Comparison of ENCODE assay signal across 10 cellular contexts in genomic region chr2:85524567-85524923, GRCh38. TPM values are rescaled to one million over a fixed set of nuclear protein-coding genes. Genes with fewer than 3 reads are reported as not detected.
A peak's percentile ranks its signal among the peaks of the same experiment; 100 is the strongest.
DNase-seq lines count a peak whose midpoint lies in the region; ATAC-seq and TF ChIP-seq lines count a peak whose summit lies in the region.
"Had no signal": no experiment of that assay in that cellular context is flagged by ENCODE, and none has a peak within 500 bp of the region (broad histone marks: within the 10 kb centered on the region; RNA-seq: fewer than 3 reads in every experiment).

No MANE protein-coding gene starts in this region.

- no peaks in the 10 kb centered on the region for H3K27me3 Mint-ChIP-seq in dendritic cell treated with granulocyte-macrophage colony-stimulating factor and Interleukin-4, amounts not matched to agents 40 ng/mL and 50 ng/mL, for 4 days
- H3K27me3 Mint-ChIP-seq in nephron (ENCODE audit: low read depth), result peaks cover 3% of the 10 kb centered on the region

- H3K9me3 Mint-ChIP-seq in dendritic cell treated with granulocyte-macrophage colony-stimulating factor and Interleukin-4, amounts not matched to agents 40 ng/mL and 50 ng/mL, for 4 days, result no peaks in the 10 kb centered on the region
- peaks cover 3% of the 10 kb centered on the region for H3K9me3 Mint-ChIP-seq in nephron

- no peaks in the 10 kb centered on the region for H3K36me3 Mint-ChIP-seq in dendritic cell treated with granulocyte-macrophage colony-stimulating factor and Interleukin-4, amounts not matched to agents 40 ng/mL and 50 ng/mL, for 4 days (ENCODE audit: low read depth)
- no peaks in the 10 kb centered on the region for H3K36me3 Mint-ChIP-seq in nephron (ENCODE audit: low read depth)
- H3K36me3 Mint-ChIP-seq: activated CD8-positive, alpha-beta memory T cell treated with anti-CD3 and anti-CD28 coated beads, Interleukin-2, amount 10 ng/mL, durations not matched to agents 7 days and 5 days had no signal

- no peaks in the 10 kb centered on the region for H4K20me1 ChIP-seq in mammary epithelial cell (ENCODE audit: insufficient read depth, low read length)

- peak overlapping the region; percentile 87 for H3K27ac Mint-ChIP-seq in dendritic cell treated with granulocyte-macrophage colony-stimulating factor and Interleukin-4, amounts not matched to agents 40 ng/mL and 50 ng/mL, for 4 days
- H3K27ac Mint-ChIP-seq in nephron, result peak overlapping the region; percentile 76 to 79 (median 78)
- H3K27ac Mint-ChIP-seq: activated CD8-positive, alpha-beta memory T cell treated with anti-CD3 and anti-CD28 coated beads, Interleukin-2, amount 10 ng/mL, durations not matched to agents 7 days and 5 days had no signal

- H3K4me2 ChIP-seq in mammary epithelial cell (ENCODE audit: insufficient read depth, low read depth, low read length), result no peak overlapping the region

- ATAC-seq in HG03097 (IDR thresholded peaks at IDR 0.05; ENCODE audit: low FRiP score, unreplicated experiment), result no peak
- ATAC-seq: activated CD8-positive, alpha-beta memory T cell treated with anti-CD3 and anti-CD28 coated beads, Interleukin-2, amount 10 ng/mL, durations not matched to agents 7 days and 5 days had no signal

- H3K4me1 ChIP-seq in breast epithelium (peaks cover 0 to 7% of the 10 kb centered on the region in 2 donors), mammary epithelial cell (ENCODE audit: insufficient read depth, low read length) (no peaks in the 10 kb centered on the region)
- no peaks in the 10 kb centered on the region for H3K4me1 ChIP-seq in effector memory CD4-positive, alpha-beta T cell (ENCODE audit: control insufficient read depth, insufficient read depth, low read length, poor library complexity, severe bottlenecking)

- H3K27me3 ChIP-seq in breast epithelium, result no peaks in the 10 kb centered on the region
- H3K27me3 ChIP-seq in mammary epithelial cell (ENCODE audit: insufficient read depth, low read length), result no peaks in the 10 kb centered on the region
- H3K27me3 ChIP-seq in effector memory CD4-positive, alpha-beta T cell (replicated peaks; ENCODE audit: control insufficient read depth, insufficient read depth, low read length, poor library complexity, severe bottlenecking), result no peaks in the 10 kb centered on the region

- no peak overlapping the region for H3K9ac ChIP-seq in mammary epithelial cell (ENCODE audit: insufficient read depth, low read length)

- intact Hi-C loops in breast epithelium (cut with DNase I; ENCODE audit: low total_unique reads), result no loop called here
- intact Hi-C loops in mammary epithelial cell (cut with micrococcal nuclease), result no loop called here
- intact Hi-C loops in dendritic cell treated with granulocyte-macrophage colony-stimulating factor and Interleukin-4, amounts not matched to agents 40 ng/mL and 50 ng/mL, for 4 days (cut with micrococcal nuclease), result loop anchor here (5.0 kb wide), 1 partner anchor 77 kb away; no protein-coding TSS in a partner anchor

- H3K79me2 ChIP-seq in mammary epithelial cell (ENCODE audit: insufficient read depth, low read length), result no peaks in the 10 kb centered on the region

- TF ChIP-seq POLR2A in breast epithelium (IDR thresholded peaks at IDR 0.05), result no peak

- H3K36me3 ChIP-seq in breast epithelium, result no peaks in the 10 kb centered on the region
- no peaks in the 10 kb centered on the region for H3K36me3 ChIP-seq in mammary epithelial cell (ENCODE audit: insufficient read depth, low read length)
- H3K36me3 ChIP-seq in effector memory CD4-positive, alpha-beta T cell (ENCODE audit: control insufficient read depth, insufficient read depth, low read length), result no peaks in the 10 kb centered on the region

- dilution Hi-C loops in mammary epithelial cell (cut with HindIII; ENCODE audit: low sequenced_read_pairs), result loop anchor here (5.0 kb wide), 1 partner anchor 112 kb away; the partner anchor contains the start of gene CAPG

- H2AFZ ChIP-seq in mammary epithelial cell (ENCODE audit: low read depth, low read length), result no peak overlapping the region

- DNase-seq in breast epithelium (ENCODE audit: low spot score in 2 of 2), result peak in 1 of 2 donors; percentile 67
- DNase-seq in mammary epithelial cell, result no peak
- DNase-seq in effector memory CD4-positive, alpha-beta T cell, result no peak
- no peak for DNase-seq in COLO668 (lab: John Stamatoyannopoulos, UW; ENCODE audit: unreplicated experiment)
- DNase-seq in HPDE6-E6E7 (ENCODE audit: extremely low spot score), result no peak
- DNase-seq: activated CD8-positive, alpha-beta memory T cell treated with anti-CD3 and anti-CD28 coated beads, Interleukin-2, amount 10 ng/mL, durations not matched to agents 7 days and 5 days; stimulated activated CD8-positive, alpha-beta memory T cell treated with anti-CD3 and anti-CD28 coated beads, Interleukin-4, amount 100 ng/mL, for 48 hours had no signal

- BruUV-seq in mammary epithelial cell (replicated peaks; lab: Mats Ljungman, UMichigan), result no TSS peak

- no peak for TF ChIP-seq CTCF in breast epithelium (IDR thresholded peaks at IDR 0.05)
- no peak for TF ChIP-seq CTCF in mammary epithelial cell (conservative IDR thresholded peaks at IDR 0.05 in 1 of 2, IDR thresholded peaks at IDR 0.05 in 1 of 2; ENCODE audit: extremely low read depth in 1 of 2, insufficient read depth in 1 of 2, low read depth in 1 of 2, low read length in 2 of 2)
- TF ChIP-seq CTCF in nephron (IDR thresholded peaks at IDR 0.05; ENCODE audit: unreplicated experiment in 3 of 3), result no peak

- peak overlapping the region; percentile 16 to 25 for H3K27ac ChIP-seq in breast epithelium
- H3K27ac ChIP-seq in mammary epithelial cell (ENCODE audit: insufficient read depth, low read depth, low read length), result no peak overlapping the region
- H3K27ac ChIP-seq in effector memory CD4-positive, alpha-beta T cell (ENCODE audit: insufficient read depth, low read length, poor library complexity, severe bottlenecking), result no peak overlapping the region

- H3K9me3 ChIP-seq in breast epithelium (no peaks in the 10 kb centered on the region), mammary epithelial cell (replicated peaks; ENCODE audit: insufficient read depth, low read length) (no peaks in the 10 kb centered on the region)
- H3K9me3 ChIP-seq in effector memory CD4-positive, alpha-beta T cell (ENCODE audit: control insufficient read depth, low read length), result no peaks in the 10 kb centered on the region

- H3K4me3 ChIP-seq in breast epithelium (no peak overlapping the region), mammary epithelial cell (replicated peaks in 1 of 3; ENCODE audit: insufficient read depth in 1 of 3, low read depth in 2 of 3, low read length in 3 of 3) (no peak overlapping the region)
- no peak overlapping the region for H3K4me3 ChIP-seq in effector memory CD4-positive, alpha-beta T cell (ENCODE audit: insufficient read depth, low read depth, low read length, poor library complexity, severe bottlenecking)

- peaks cover 39% of the 10 kb centered on the region for H3K4me1 Mint-ChIP-seq in dendritic cell treated with granulocyte-macrophage colony-stimulating factor and Interleukin-4, amounts not matched to agents 40 ng/mL and 50 ng/mL, for 4 days (ENCODE audit: low read depth)
- H3K4me1 Mint-ChIP-seq in nephron, result peaks cover 40% of the 10 kb centered on the region
- H3K4me1 Mint-ChIP-seq: activated CD8-positive, alpha-beta memory T cell treated with anti-CD3 and anti-CD28 coated beads, Interleukin-2, amount 10 ng/mL, durations not matched to agents 7 days and 5 days had no signal

- WGBS in mammary epithelial cell (ENCODE audit: low coverage, missing lambda C conversion rate), result 30% methylated on average over 4 of the region's 4 CpGs

- CTCF ChIA-PET in mammary epithelial cell (lab: Charles Lee; ENCODE audit: low non-redundant PET), result no interaction called here

- in situ Hi-C loops in mammary epithelial cell (cut with MboI; ENCODE audit: low sequenced_read_pairs in 2 of 2), result no loop called here

- peak overlapping the region; percentile 30 for H3K4me3 Mint-ChIP-seq in dendritic cell treated with granulocyte-macrophage colony-stimulating factor and Interleukin-4, amounts not matched to agents 40 ng/mL and 50 ng/mL, for 4 days
- no peak overlapping the region for H3K4me3 Mint-ChIP-seq in nephron
- H3K4me3 Mint-ChIP-seq: activated CD8-positive, alpha-beta memory T cell treated with anti-CD3 and anti-CD28 coated beads, Interleukin-2, amount 10 ng/mL, durations not matched to agents 7 days and 5 days had no signal

RNA-seq across cellular contexts. Expression of gene MAT2A, which starts 14.4 kb away (rescaled TPM):
- 100 to 1,000 TPM; 180 to 263 (median 236) TPM for total RNA-seq in breast epithelium
- total RNA-seq in mammary epithelial cell, result 100 to 1,000 TPM; 213 to 257 TPM
- 279 TPM for polyA plus RNA-seq in mammary epithelial cell
- 256 TPM for polyA minus RNA-seq in mammary epithelial cell

RNA-seq across cellular contexts. Expression of gene GGCX, which starts 36.7 kb away (rescaled TPM):
- total RNA-seq in breast epithelium, result 10 to 100 TPM; 26.7 to 35.1 (median 31.8) TPM
- 10 to 100 TPM; 42.7 to 43.3 TPM for total RNA-seq in mammary epithelial cell
- polyA plus RNA-seq in mammary epithelial cell, result 42.4 TPM
- 59.1 TPM for polyA minus RNA-seq in mammary epithelial cell

RNA-seq across cellular contexts. Expression of gene VAMP8, which starts 52.8 kb away (rescaled TPM):
- total RNA-seq in breast epithelium, result 100 to 1,000 TPM in 1 of 3 donors, 10 to 100 TPM in 2; 23.2 to 127 (median 55.7) TPM
- 100 to 1,000 TPM in 1 of 2 donors, 10 to 100 TPM in 1; 94.0 to 166 TPM for total RNA-seq in mammary epithelial cell
- 327 TPM for polyA plus RNA-seq in mammary epithelial cell
- 42.7 TPM for polyA minus RNA-seq in mammary epithelial cell

RNA-seq across cellular contexts. Expression of gene VAMP5, which starts 59.7 kb away (rescaled TPM):
- 10 to 100 TPM; 33.8 to 92.0 (median 50.8) TPM for total RNA-seq in breast epithelium
- total RNA-seq in mammary epithelial cell, result 1 to 10 TPM; 2.2 to 7.3 TPM
- polyA plus RNA-seq in mammary epithelial cell, result 6.0 TPM
- polyA minus RNA-seq in mammary epithelial cell, result 10.2 TPM

Comparison
In these comparisons a context has a peak if more than half of its experiments do, and no peak if none do; other contexts are left out.
1. H3K27ac ChIP-seq: peak in breast epithelium (2 of 2); none in mammary epithelial cell (single experiment) and effector memory CD4-positive, alpha-beta T cell (single experiment).